ENCODE assay signal across 8 cellular contexts in genomic region chr6:136764522-136764993, GRCh38. TPM values are rescaled to one million over a fixed set of nuclear protein-coding genes. Genes with fewer than 3 reads are reported as not detected.
DNase-seq lines count a peak whose midpoint lies in the region; ATAC-seq and TF ChIP-seq lines count a peak whose summit lies in the region.

No MANE protein-coding gene starts in this region.

- no peaks in the 10 kb centered on the region for H3K36me3 ChIP-seq in spleen

- H3K4me1 ChIP-seq in spleen = peaks cover 63 to 99% (median 87%) of the 10 kb centered on the region in 6 donors

- no peak for TF ChIP-seq CTCF in spleen (IDR thresholded peaks at IDR 0.05 in 8 of 11, conservative IDR thresholded peaks at IDR 0.05 in 3 of 11)

- no peak for TF ChIP-seq POLR2A in spleen (IDR thresholded peaks at IDR 0.05)

- 28 to 48% (median 43%) methylated on average over 3 of the region's 3 CpGs for WGBS in spleen, 5 donors

- no peaks in the 10 kb centered on the region for H3K27me3 ChIP-seq in spleen (replicated peaks in 1 of 7)

- ATAC-seq in activated CD4-positive, CD25-positive, alpha-beta regulatory T cell treated with anti-CD3 and anti-CD28 coated beads, Interleukin-2, amount 50 U/mL, for 24 hours = peak; percentile 57 to 60
- ATAC-seq in HG02678 (IDR thresholded peaks at IDR 0.05; ENCODE audit: unreplicated experiment) = peak; percentile 42

- H3K9me3 ChIP-seq in spleen = no peaks in the 10 kb centered on the region

- H3K4me3 ChIP-seq in spleen = peak overlapping the region in 1 of 8 donors; percentile 8

- intact Hi-C loops in spleen (cut with DNase I; ENCODE audit: low total_unique reads) = no loop called here

- H3K27ac ChIP-seq in spleen (peak overlapping the region; percentile 61 to 91 (median 80)), substantia nigra (ENCODE audit: low read depth, low read length, poor library complexity, severe bottlenecking) (no peak overlapping the region)

- no peak for DNase-seq in activated CD4-positive, CD25-positive, alpha-beta regulatory T cell (lab: John Stamatoyannopoulos, UW)
- DNase-seq in NOMO-1 treated with DMSO at 0.1 percent for 48 hours (lab: John Stamatoyannopoulos, UW; ENCODE audit: unreplicated experiment) (peak; percentile 92), spleen (no peak), substantia nigra (lab: John Stamatoyannopoulos, UW) (no peak), DMS 273 (lab: John Stamatoyannopoulos, UW; ENCODE audit: unreplicated experiment) (no peak)
- DNase-seq in stimulated activated CD4-positive, alpha-beta T cell treated with anti-CD3 and anti-CD28 coated beads, Interleukin-12 subunit alpha, Interleukin-12 subunit beta, amount 100 ng/mL, for 4 hours = no peak

RNA-seq across cellular contexts. Expression of gene MAP3K5, which starts 27.7 kb away (rescaled TPM):
- 10 to 100 TPM; 28.8 to 55.0 (median 39.3) TPM for total RNA-seq in spleen
- 1 to 10 TPM; 7.2 to 9.8 (median 8.4) TPM for polyA plus RNA-seq in spleen

RNA-seq across cellular contexts. Expression of gene PEX7, which starts 57.8 kb away (rescaled TPM):
- 1 to 10 TPM; 2.2 to 6.4 (median 5.6) TPM for total RNA-seq in spleen
- 1 to 10 TPM; 2.8 to 4.5 (median 3.8) TPM for polyA plus RNA-seq in spleen
